ENCODE assay signal across 8 cellular contexts in the genomic region with DNA sequence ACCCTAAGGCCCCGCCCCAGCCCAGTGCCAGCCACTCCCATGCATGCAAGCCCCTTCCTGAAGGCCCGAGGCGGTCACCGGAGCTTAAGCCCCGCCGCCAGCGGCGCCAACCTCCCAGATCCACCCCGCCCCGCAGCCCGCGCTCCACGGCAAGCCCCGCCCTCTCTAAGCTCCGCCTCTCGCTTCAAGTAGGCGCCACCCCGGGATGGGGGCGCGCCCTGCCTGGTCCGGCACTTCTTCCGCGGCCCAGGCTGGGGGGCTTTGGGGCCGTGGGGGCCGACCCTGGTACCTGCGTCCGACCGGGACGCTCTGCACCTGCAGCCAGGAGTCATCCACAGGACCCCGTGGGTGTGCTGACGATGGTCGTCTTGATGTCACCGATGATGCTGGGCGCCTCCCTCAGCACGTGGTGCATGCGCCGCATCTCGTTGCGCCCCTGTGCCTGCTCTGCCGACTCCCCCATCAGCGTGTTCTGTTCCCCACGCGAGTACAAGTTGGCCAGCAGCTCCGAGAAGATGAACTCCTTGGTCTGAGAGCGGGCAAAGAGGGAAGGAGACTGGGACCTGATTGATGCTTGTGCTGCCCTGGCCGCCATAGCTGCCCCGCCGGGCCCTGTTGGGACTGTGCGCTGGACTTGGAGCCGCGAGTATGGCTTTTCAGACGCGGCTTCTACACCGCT. TPM values are rescaled to one million over a fixed set of nuclear protein-coding genes. Genes with fewer than 3 reads are reported as not detected.
DNase-seq lines count a peak whose midpoint lies in the region; ATAC-seq, FAIRE-seq and TF ChIP-seq lines count a peak whose summit lies in the region.

No MANE protein-coding gene starts in this region.

- peak in 1 of 2 donors; percentile 2 for TF ChIP-seq POLR2A in thyroid gland (IDR thresholded peaks at IDR 0.05)

- intact Hi-C loops in Right ventricle myocardium inferior (cut with DNase I) = no loop called here
- intact Hi-C loops in pancreas (cut with DNase I) = no loop called here
- intact Hi-C loops in thyroid gland (cut with DNase I) = no loop called here

- peak; percentile 76 for DNase-seq in NCI-H1105 (lab: John Stamatoyannopoulos, UW)
- peak; percentile 83 for DNase-seq in SKM-1 treated with dmso at 0.1 percent for 144 hours (lab: John Stamatoyannopoulos, UW; ENCODE audit: unreplicated experiment)
- peak; percentile 91 for DNase-seq in activated naive CD8-positive, alpha-beta T cell treated with anti-CD3 and anti-CD28 coated beads for 36 hours
- peak; percentile 98 for DNase-seq in Right ventricle myocardium inferior (ENCODE audit: missing footprints)
- peak; percentile 94 to 98 (median 96) for DNase-seq in pancreas
- DNase-seq in thyroid gland = peak; percentile 94

- H3K27ac ChIP-seq in pancreas (peak overlapping the region in 1 of 4 donors; percentile 33), thyroid gland (no peak overlapping the region)

- WGBS in pancreas, 2 donors = 4% methylated on average over 53 to 54 of the region's 54 CpGs
- whole genome bisulfite sequencing in thyroid gland, 2 donors = 0 to 24% methylated on average over 2 to 10 of the region's 54 CpGs

- no peaks in the 10 kb centered on the region for H3K27me3 Mint-ChIP-seq in activated naive CD8-positive, alpha-beta T cell treated with anti-CD3 and anti-CD28 coated beads for 36 hours

- H3K27me3 ChIP-seq in pancreas = no peaks in the 10 kb centered on the region
- H3K27me3 ChIP-seq in thyroid gland = no peaks in the 10 kb centered on the region

- ATAC-seq in HG02623 (IDR thresholded peaks at IDR 0.05; ENCODE audit: unreplicated experiment) (peak; percentile 94), Right ventricle myocardium inferior (peak; percentile 99), pancreas (peak; percentile 98 to 100 (median 99))

- H3K4me1 ChIP-seq in pancreas (no peaks in the 10 kb centered on the region), thyroid gland (peaks cover 8 to 28% of the 10 kb centered on the region in 2 donors)

- TF ChIP-seq CTCF in pancreas (IDR thresholded peaks at IDR 0.05) (no peak), thyroid gland (IDR thresholded peaks at IDR 0.05) (no peak)

- H3K4me1 Mint-ChIP-seq in activated naive CD8-positive, alpha-beta T cell treated with anti-CD3 and anti-CD28 coated beads for 36 hours = peaks cover 8% of the 10 kb centered on the region

- H3K27ac Mint-ChIP-seq in activated naive CD8-positive, alpha-beta T cell treated with anti-CD3 and anti-CD28 coated beads for 36 hours = peak overlapping the region; percentile 78

- peak overlapping the region; percentile 87 for H3K4me3 Mint-ChIP-seq in activated naive CD8-positive, alpha-beta T cell treated with anti-CD3 and anti-CD28 coated beads for 36 hours

- H3K36me3 ChIP-seq in pancreas (no peaks in the 10 kb centered on the region), thyroid gland (no peaks in the 10 kb centered on the region)

- FAIRE-seq in pancreas (lab: Jason Lieb, UNC) = no peak

- no peaks in the 10 kb centered on the region for H3K36me3 Mint-ChIP-seq in activated naive CD8-positive, alpha-beta T cell treated with anti-CD3 and anti-CD28 coated beads for 36 hours

- no peaks in the 10 kb centered on the region for H3K9me3 Mint-ChIP-seq in activated naive CD8-positive, alpha-beta T cell treated with anti-CD3 and anti-CD28 coated beads for 36 hours

- no peaks in the 10 kb centered on the region for H3K9me3 ChIP-seq in pancreas
- H3K9me3 ChIP-seq in thyroid gland = no peaks in the 10 kb centered on the region

- H3K4me3 ChIP-seq in GM08714 (ENCODE audit: low read length) = peak overlapping the region; percentile 91
- peak overlapping the region; percentile 62 to 95 (median 87) for H3K4me3 ChIP-seq in pancreas
- peak overlapping the region; percentile 64 to 76 (median 72) for H3K4me3 ChIP-seq in thyroid gland (replicated peaks in 1 of 3)

RNA-seq across cellular contexts. Expression of a gene that starts 26.1 kb away (rescaled TPM):
- not detected for total RNA-seq in activated naive CD8-positive, alpha-beta T cell treated with anti-CD3 and anti-CD28 coated beads for 36 hours
- total RNA-seq in Right ventricle myocardium inferior (7.8 TPM), pancreas (1 to 10 TPM in 2 of 6 donors, under 1 TPM in 4; 0.35 to 1.2 (median 0.95) TPM), thyroid gland (10 to 100 TPM in 1 of 4 donors, 1 to 10 TPM in 3; 2.4 to 10.5 (median 3.2) TPM)
- 1 to 10 TPM; 2.9 to 3.1 TPM for polyA plus RNA-seq in pancreas
